In genomic region chr16:11094075-11094593, GRCh38 we compare ENCODE assay signal across 8 cellular contexts.
A peak's percentile ranks its signal among the peaks of the same experiment; 100 is the strongest.
DNase-seq lines count a peak whose midpoint lies in the region; ATAC-seq and TF ChIP-seq lines count a peak whose summit lies in the region.

No MANE protein-coding gene starts in this region.

- H3K27me3 ChIP-seq in cardiac muscle cell, result no peaks in the 10 kb centered on the region
- H3K27me3 ChIP-seq in prostate gland (replicated peaks; ENCODE audit: insufficient read depth), result no peaks in the 10 kb centered on the region

- H3K27ac Mint-ChIP-seq in endothelial cell (ENCODE audit: unreplicated experiment), result no peak overlapping the region

- DNase-seq in cardiac muscle cell (ENCODE audit: low read depth in 1 of 2, low spot score in 1 of 2) (peak; percentile 58 to 68), left ventricle myocardium superior (no peak), fibroblast of pulmonary artery (ENCODE audit: low read depth) (peak; percentile 48), endothelial cell (ENCODE audit: low spot score) (no peak), prostate gland (ENCODE audit: low spot score) (no peak)
- DNase-seq in stimulated activated CD8-positive, alpha-beta memory T cell treated with anti-CD3 and anti-CD28 coated beads, Interleukin-15, amount 100 ng/mL, for 48 hours (ENCODE audit: low read depth in 2 of 2), result peak; percentile 72 to 79

- peaks cover 19% of the 10 kb centered on the region for H3K4me1 Mint-ChIP-seq in endothelial cell (ENCODE audit: unreplicated experiment)

- 31% methylated on average over 4 of the region's 4 CpGs for WGBS in prostate gland

- no peak for TF ChIP-seq CTCF in cardiac muscle cell (IDR thresholded peaks at IDR 0.05; ENCODE audit: low read depth, low read length)
- no peak for TF ChIP-seq CTCF in fibroblast of pulmonary artery (IDR thresholded peaks at IDR 0.05; ENCODE audit: low read length, missing control alignments)
- TF ChIP-seq CTCF in endothelial cell (IDR thresholded peaks at IDR 0.05; ENCODE audit: unreplicated experiment), result no peak
- no peak for TF ChIP-seq CTCF in prostate gland (IDR thresholded peaks at IDR 0.05)

- no peaks in the 10 kb centered on the region for H3K27me3 Mint-ChIP-seq in endothelial cell (ENCODE audit: unreplicated experiment)

- no peaks in the 10 kb centered on the region for H3K36me3 ChIP-seq in cardiac muscle cell
- H3K36me3 ChIP-seq in prostate gland, result no peaks in the 10 kb centered on the region

- H3K9me3 Mint-ChIP-seq in endothelial cell (ENCODE audit: unreplicated experiment), result no peaks in the 10 kb centered on the region

- H3K4me3 ChIP-seq in cardiac muscle cell (no peak overlapping the region), fibroblast of pulmonary artery (replicated peaks; ENCODE audit: low read depth, low read length) (no peak overlapping the region), prostate gland (no peak overlapping the region)

- no peak for ATAC-seq in left ventricle myocardium superior
- peak; percentile 65 for ATAC-seq in HG03378 (IDR thresholded peaks at IDR 0.05; ENCODE audit: unreplicated experiment)
- peak; percentile 78 to 80 for ATAC-seq in activated CD4-positive, CD25-positive, alpha-beta regulatory T cell treated with anti-CD3 and anti-CD28 coated beads, Interleukin-2, amount 50 U/mL, for 24 hours

- TF ChIP-seq POLR2A in prostate gland (IDR thresholded peaks at IDR 0.05), result no peak

- H3K27ac ChIP-seq in cardiac muscle cell, result peak overlapping the region; percentile 84
- H3K27ac ChIP-seq in prostate gland, result no peak overlapping the region

- peaks cover 17% of the 10 kb centered on the region for H3K36me3 Mint-ChIP-seq in endothelial cell (ENCODE audit: low read depth, unreplicated experiment)

- H3K4me3 Mint-ChIP-seq in endothelial cell (ENCODE audit: unreplicated experiment), result no peak overlapping the region

- H3K9me3 ChIP-seq in cardiac muscle cell (ENCODE audit: low read depth) (no peaks in the 10 kb centered on the region), prostate gland (no peaks in the 10 kb centered on the region)

- H3K4me1 ChIP-seq in cardiac muscle cell (ENCODE audit: low read depth) (peaks cover 21% of the 10 kb centered on the region), prostate gland (replicated peaks) (no peaks in the 10 kb centered on the region)

- intact Hi-C loops in left ventricle myocardium superior (cut with micrococcal nuclease) (no loop called here), prostate gland (cut with DNase I) (no loop called here)

Comparison
In these comparisons a context has a peak if more than half of its experiments do, and no peak if none do; other contexts are left out.
1. DNase-seq: peak in cardiac muscle cell (2 of 2), fibroblast of pulmonary artery (single experiment) and stimulated activated CD8-positive, alpha-beta memory T cell treated with anti-CD3 and anti-CD28 coated beads, Interleukin-15, amount 100 ng/mL, for 48 hours (2 of 2); none in left ventricle myocardium superior (single experiment), endothelial cell (single experiment) and prostate gland (single experiment).